ENCODE assay signal across 8 cellular contexts in the genomic region with DNA sequence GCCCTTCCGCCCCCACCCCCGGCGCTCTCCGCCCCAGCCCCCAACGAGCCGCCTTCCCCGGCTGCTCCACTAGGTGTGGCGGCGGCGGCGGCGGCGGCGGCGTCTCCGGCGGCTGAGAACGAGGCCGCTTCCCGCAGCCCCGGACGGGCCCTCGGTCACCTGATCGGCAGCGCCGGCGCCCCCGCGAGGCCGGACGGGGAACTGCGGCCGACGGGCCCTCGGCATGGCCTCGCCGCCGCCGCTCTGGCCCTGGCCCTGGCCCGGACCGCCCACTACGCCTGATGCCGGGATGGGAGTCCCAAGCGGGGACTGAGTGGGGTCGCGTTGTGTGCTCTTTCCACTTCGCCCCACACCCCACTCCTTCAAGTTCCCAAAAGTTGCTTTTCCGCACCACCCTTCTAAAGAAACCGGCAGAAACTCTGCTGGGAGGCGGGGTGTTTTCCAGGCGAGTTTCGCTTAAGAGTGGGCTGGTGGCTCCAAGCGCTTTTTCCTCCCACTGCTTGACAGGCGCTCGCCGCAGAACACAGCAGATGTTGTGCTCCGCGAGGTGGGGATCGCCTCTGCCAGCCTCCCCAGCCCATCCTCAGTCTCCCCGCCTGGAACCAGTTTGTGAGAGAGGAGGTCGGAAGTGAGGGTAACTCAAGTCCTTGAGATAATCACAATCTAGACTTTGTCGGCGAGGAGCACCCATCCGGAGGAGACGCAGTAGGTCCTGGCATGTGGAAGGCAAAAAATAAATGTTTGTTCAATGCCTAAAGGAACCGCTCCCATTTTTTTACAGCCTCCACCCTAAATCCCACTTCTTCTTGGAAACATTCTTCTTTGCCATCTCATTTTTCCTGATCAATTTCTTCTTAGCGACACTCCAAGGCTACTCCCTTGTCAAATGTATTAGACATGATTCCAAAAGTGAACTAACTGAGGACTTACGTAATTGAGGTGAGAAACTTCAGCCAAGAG. TPM values are rescaled to one million over a fixed set of nuclear protein-coding genes. Genes with fewer than 3 reads are reported as not detected.
DNase-seq lines count a peak whose midpoint lies in the region; ATAC-seq and TF ChIP-seq lines count a peak whose summit lies in the region.

Gene NCKAP1 (minus strand): TSS at position 117 of the 960 bp plus-strand sequence. CDS start 358 bp downstream, outside the sequence.

- no peaks in the 10 kb centered on the region; the same call in 1 of the 2 replicates for H3K36me3 ChIP-seq in SK-N-MC (ENCODE audit: insufficient read depth, low read length)
- H3K36me3 ChIP-seq in neutrophil, result no peaks in the 10 kb centered on the region
- no peaks in the 10 kb centered on the region for H3K36me3 ChIP-seq in subcutaneous abdominal adipose tissue (ENCODE audit: control insufficient read depth in 5 of 5, insufficient read depth in 5 of 5, low read length in 5 of 5)

- TF ChIP-seq CTCF in neutrophil (IDR thresholded peaks at IDR 0.05), result peak; percentile 80

- no peaks in the 10 kb centered on the region for H3K36me3 Mint-ChIP-seq in IgD-negative memory B cell
- no peaks in the 10 kb centered on the region for H3K36me3 Mint-ChIP-seq in activated naive CD8-positive, alpha-beta T cell

- H3K9ac ChIP-seq in SK-N-MC (ENCODE audit: insufficient read length) (peak within 1 kb of the TSS; percentile 76), subcutaneous abdominal adipose tissue (ENCODE audit: low read length in 5 of 5) (peak within 1 kb of the TSS; percentile 87 to 92 (median 91))

- H3K27me3 ChIP-seq in neutrophil (peaks cover 98% of the 10 kb centered on the region), subcutaneous abdominal adipose tissue (ENCODE audit: control insufficient read depth in 5 of 5, insufficient read depth in 4 of 5, low read length in 5 of 5) (no peaks in the 10 kb centered on the region)

- H3K4me3 ChIP-seq in SK-N-MC (peak within 1 kb of the TSS; percentile 79), neutrophil (ENCODE audit: low read depth in 1 of 2, low read length in 1 of 2) (peak within 1 kb of the TSS; percentile 42 to 59), subcutaneous abdominal adipose tissue (ENCODE audit: low read depth in 1 of 5, low read length in 5 of 5) (peak within 1 kb of the TSS; percentile 80 to 87 (median 84))

- H3K27me3 Mint-ChIP-seq in IgD-negative memory B cell, result peaks cover 44% of the 10 kb centered on the region
- H3K27me3 Mint-ChIP-seq in activated naive CD8-positive, alpha-beta T cell, result peaks cover 51% of the 10 kb centered on the region

- H3K27ac Mint-ChIP-seq in IgD-negative memory B cell, result peak within 1 kb of the TSS in 2 of 3 donors; percentile 10 to 40
- H3K27ac Mint-ChIP-seq in activated naive CD8-positive, alpha-beta T cell, result peak within 1 kb of the TSS; percentile 54

- H3K9me3 ChIP-seq in SK-N-MC (ENCODE audit: low read depth, low read length), result no peaks in the 10 kb centered on the region
- H3K9me3 ChIP-seq in neutrophil, result no peaks in the 10 kb centered on the region
- H3K9me3 ChIP-seq in subcutaneous abdominal adipose tissue (ENCODE audit: control insufficient read depth in 5 of 5, low read length in 5 of 5), result no peaks in the 10 kb centered on the region

- H3K9me3 Mint-ChIP-seq in IgD-negative memory B cell, result peaks cover 0 to 4% (median 0%) of the 10 kb centered on the region in 3 donors
- H3K9me3 Mint-ChIP-seq in activated naive CD8-positive, alpha-beta T cell (ENCODE audit: low read depth), result no peaks in the 10 kb centered on the region

- H3K4me1 ChIP-seq in neutrophil (ENCODE audit: control insufficient read depth in 1 of 2, insufficient read depth in 1 of 2, low read depth in 1 of 2, low read length in 1 of 2) (peaks cover 11 to 19% of the 10 kb centered on the region in 2 experiments), subcutaneous abdominal adipose tissue (ENCODE audit: control insufficient read depth in 5 of 5, insufficient read depth in 5 of 5, low read length in 5 of 5) (peaks cover 0 to 41% (median 33%) of the 10 kb centered on the region in 5 donors)

- H3K4me1 Mint-ChIP-seq in IgD-negative memory B cell, result peaks cover 12 to 33% (median 21%) of the 10 kb centered on the region in 3 donors
- peaks cover 34% of the 10 kb centered on the region for H3K4me1 Mint-ChIP-seq in activated naive CD8-positive, alpha-beta T cell (ENCODE audit: low read depth)

- peak; percentile 70 for ATAC-seq in GM21528 (IDR thresholded peaks at IDR 0.05; ENCODE audit: low FRiP score, unreplicated experiment)

- peak within 1 kb of the TSS; percentile 65 to 85 (median 75) for H3K4me3 Mint-ChIP-seq in IgD-negative memory B cell
- peak within 1 kb of the TSS; percentile 83 for H3K4me3 Mint-ChIP-seq in activated naive CD8-positive, alpha-beta T cell

- peak within 1 kb of the TSS; percentile 88 for H3K27ac ChIP-seq in SK-N-MC
- H3K27ac ChIP-seq in neutrophil, result no peak within 1 kb of the TSS
- peak within 1 kb of the TSS; percentile 96 for H3K27ac ChIP-seq in subcutaneous abdominal adipose tissue (ENCODE audit: low read depth, low read length)

- DNase-seq in DMS153 (lab: John Stamatoyannopoulos, UW), result peak; percentile 79
- DNase-seq in SK-N-MC (ENCODE audit: low read depth, low spot score), result no peak
- no peak for DNase-seq in glomerular endothelial cell (ENCODE audit: extremely low read depth, low read depth, low spot score)

RNA-seq across cellular contexts. Expression of gene NCKAP1, which starts in this region (rescaled TPM):
- polyA plus RNA-seq in IgD-negative memory B cell, result 0.03 TPM
- total RNA-seq in glomerular endothelial cell, result 133 and 146 TPM in 2 replicates
